ENCODE assay signal across 9 cellular contexts in the genomic region with DNA sequence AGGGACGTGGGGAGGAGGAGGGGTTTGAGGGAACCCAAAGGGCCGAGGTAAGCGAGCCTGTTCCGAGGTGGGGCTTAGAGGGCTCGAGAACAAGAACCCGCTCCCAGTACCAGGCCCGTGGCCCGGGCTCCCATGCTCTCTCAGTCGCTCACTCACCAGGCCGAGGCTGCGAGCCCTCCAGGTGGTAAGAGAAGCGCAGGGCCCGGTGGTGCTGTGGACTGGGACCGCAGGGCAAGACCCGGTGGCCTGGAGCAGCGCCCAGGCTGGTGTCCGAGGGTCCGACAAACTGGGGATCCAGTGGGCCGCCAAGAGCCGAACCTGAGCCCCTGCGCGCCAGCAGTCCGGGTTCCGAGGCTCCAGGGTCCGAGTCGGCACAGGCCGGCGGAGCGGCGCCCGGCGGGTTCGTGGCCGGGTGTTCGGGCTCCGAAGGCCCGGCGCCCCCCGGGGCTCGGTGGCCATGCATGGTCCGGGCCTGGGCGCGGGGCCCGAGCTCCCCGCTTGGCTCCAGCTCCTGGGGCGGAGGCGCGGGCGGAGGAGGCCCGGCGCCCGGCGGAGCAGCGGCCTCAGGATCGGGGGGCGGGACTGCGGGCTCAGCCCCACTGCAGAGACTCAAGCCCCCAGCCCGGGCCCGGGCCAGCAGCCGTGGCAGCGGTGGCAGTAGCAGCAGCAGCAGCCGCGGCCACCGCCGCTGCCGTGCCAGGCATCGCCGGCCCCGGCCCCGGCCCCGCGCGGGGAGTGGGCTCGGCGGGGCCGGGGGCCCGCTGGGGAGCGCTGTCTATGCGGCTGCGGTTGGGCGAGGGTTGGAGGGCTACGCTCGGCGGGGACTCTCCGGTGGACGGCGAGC. TPM values are rescaled to one million over a fixed set of nuclear protein-coding genes. Genes with fewer than 3 reads are reported as not detected.
DNase-seq lines count a peak whose midpoint lies in the region; ATAC-seq, FAIRE-seq and TF ChIP-seq lines count a peak whose summit lies in the region.
"Had no signal": no experiment of that assay in that cellular context is flagged by ENCODE, and none has a peak within 500 bp of the region (broad histone marks: within the 10 kb centered on the region; RNA-seq: fewer than 3 reads in every experiment).

No MANE protein-coding gene starts in this region.

- H3K9me2 ChIP-seq in Karpas-422 (replicated peaks; ENCODE audit: insufficient read depth, low read length), result no peaks in the 10 kb centered on the region

- H3K27me3 ChIP-seq in BJ (ENCODE audit: control insufficient read depth, insufficient read depth, low read length), result no peaks in the 10 kb centered on the region
- H3K27me3 ChIP-seq in HUES64 (ENCODE audit: insufficient read depth, low read length), result no peaks in the 10 kb centered on the region
- H3K27me3 ChIP-seq in bronchial epithelial cell (ENCODE audit: control insufficient read depth, insufficient read depth, low read length), result no peaks in the 10 kb centered on the region
- peaks cover 0 to 26% of the 10 kb centered on the region in 2 donors for H3K27me3 ChIP-seq in left lung
- H3K27me3 ChIP-seq in thoracic aorta (replicated peaks; ENCODE audit: insufficient read depth), result no peaks in the 10 kb centered on the region
- no peaks in the 10 kb centered on the region for H3K27me3 ChIP-seq in Karpas-422 (ENCODE audit: low read length)

- TF ChIP-seq CTCF in BJ (IDR thresholded peaks at IDR 0.05; ENCODE audit: insufficient read depth, low read depth, low read length) (no peak), bronchial epithelial cell (IDR thresholded peaks at IDR 0.05; ENCODE audit: insufficient read depth, low read length, severe bottlenecking) (no peak), left lung (IDR thresholded peaks at IDR 0.05) (no peak), thoracic aorta (IDR thresholded peaks at IDR 0.05) (no peak)

- POLR2A ChIA-PET in BJ (lab: Charles Lee), result interaction anchor here (0.7 kb wide), 1 partner anchor 35 kb away, joined by 3 read pairs; the partner anchor contains the start of gene GNL3L

- WGBS in HUES64, result under 1% methylated on average over 87 of the region's 87 CpGs

- no peak overlapping the region for H3K4me2 ChIP-seq in Karpas-422 (ENCODE audit: low read depth, low read length, poor library complexity, severe bottlenecking)

- FAIRE-seq in bronchial epithelial cell (lab: Jason Lieb, UNC), result no peak

- no peaks in the 10 kb centered on the region for H3K9me3 ChIP-seq in HUES64 (ENCODE audit: insufficient read depth, low read depth, low read length)
- H3K9me3 ChIP-seq in left lung, result no peaks in the 10 kb centered on the region
- no peaks in the 10 kb centered on the region for H3K9me3 ChIP-seq in thoracic aorta
- H3K9me3 ChIP-seq in Karpas-422 (ENCODE audit: low read length), result no peaks in the 10 kb centered on the region

- H3K79me2 ChIP-seq in Karpas-422 (ENCODE audit: low read length), result no peaks in the 10 kb centered on the region

- H3K27ac ChIP-seq in HUES64 (ENCODE audit: low read depth, low read length) (peak overlapping the region; percentile 74; the same call in 1 of the 2 replicates), left lung (peak overlapping the region in 1 of 2 donors; percentile 39), thoracic aorta (peak overlapping the region; percentile 37 to 76), Karpas-422 (ENCODE audit: low read length) (no peak overlapping the region)

- intact Hi-C loops in left lung (cut with DNase I), result no loop called here

- H3K4me3 ChIP-seq in BJ (ENCODE audit: low read depth, low read length) (peak overlapping the region; percentile 48), HUES64 (ENCODE audit: low read length) (peak overlapping the region; percentile 79), bronchial epithelial cell (ENCODE audit: low read depth, low read length) (peak overlapping the region; percentile 53), left lung (peak overlapping the region; percentile 32 to 46), thoracic aorta (peak overlapping the region; percentile 73), Karpas-422 (ENCODE audit: low read length) (no peak overlapping the region)

- peak overlapping the region; percentile 76 for H3K9ac ChIP-seq in HUES64 (ENCODE audit: low read depth, low read length)
- no peak overlapping the region for H3K9ac ChIP-seq in Karpas-422 (ENCODE audit: low read length)

- H2AFZ ChIP-seq in Karpas-422 (ENCODE audit: low read length), result no peak overlapping the region

- no peaks in the 10 kb centered on the region for H4K20me1 ChIP-seq in Karpas-422 (ENCODE audit: insufficient read depth, low read depth, low read length)

- ATAC-seq in left lung, result peak; percentile 30
- no peak for ATAC-seq in thoracic aorta (ENCODE audit: insufficient number of reproducible peaks, low FRiP score, low read depth)

- DNase-seq in BJ (ENCODE audit: low read depth) (no peak), bronchial epithelial cell (ENCODE audit: low read depth) (no peak), left lung (peak in 1 of 2 donors; percentile 64), thoracic aorta (ENCODE audit: low spot score) (no peak), cortex of kidney (lab: John Stamatoyannopoulos, UW) (no peak), KG1 (lab: John Stamatoyannopoulos, UW) (no peak), Karpas-422 (no peak)

- H3K36me3 ChIP-seq in BJ (ENCODE audit: control insufficient read depth, insufficient read depth, low read length) (no peaks in the 10 kb centered on the region), HUES64 (ENCODE audit: insufficient read depth, low read length) (no peaks in the 10 kb centered on the region), bronchial epithelial cell (ENCODE audit: control insufficient read depth, insufficient read depth, low read length) (no peaks in the 10 kb centered on the region), left lung (no peaks in the 10 kb centered on the region), thoracic aorta (no peaks in the 10 kb centered on the region), Karpas-422 (ENCODE audit: insufficient read depth, low read length) (no peaks in the 10 kb centered on the region)

- CTCF ChIA-PET in BJ (lab: Yijun Ruan, JAX), result no interaction called here

- peaks cover 14% of the 10 kb centered on the region; the same call in 1 of the 2 replicates for H3K4me1 ChIP-seq in HUES64 (ENCODE audit: insufficient read depth, low read length)
- no peaks in the 10 kb centered on the region for H3K4me1 ChIP-seq in left lung
- peaks cover 2 to 24% of the 10 kb centered on the region in 2 donors for H3K4me1 ChIP-seq in thoracic aorta (ENCODE audit: control insufficient read depth in 1 of 2, low read depth in 2 of 2)
- no peaks in the 10 kb centered on the region for H3K4me1 ChIP-seq in Karpas-422 (ENCODE audit: low read length)

RNA-seq across cellular contexts. Expression of gene FGD1, which starts 0.8 kb away (rescaled TPM):
- polyA plus RNA-seq in BJ (2011; rRNA removed), result 3.5 and 5.6 TPM in 2 replicates
- 3.8 and 6.8 TPM in 2 replicates for polyA minus RNA-seq in BJ (2011; rRNA and poly(A)+ RNA removed)
- 14.4 TPM for polyA plus RNA-seq in HUES64 (2013, experiment 1 of 2)
- 16.8 TPM for polyA plus RNA-seq in HUES64 (2013, experiment 2 of 2)
- 1.1 and 1.7 TPM in 2 replicates for total RNA-seq in bronchial epithelial cell
- 1 to 10 TPM; 5.3 to 6.4 TPM for total RNA-seq in left lung
- 10 to 100 TPM in 1 of 2 donors, 1 to 10 TPM in 1; 7.0 to 11.5 TPM for total RNA-seq in thoracic aorta
- total RNA-seq in Karpas-422 (2014; rRNA removed; shearing (Covaris generic); ENCODE audit: low replicate concordance), result not detected in 2 replicates
- total RNA-seq: mononuclear cell had no signal

RNA-seq across cellular contexts. Expression of gene GNL3L, which starts 34.8 kb away (rescaled TPM):
- polyA plus RNA-seq in BJ (2011; rRNA removed), result 21.1 and 22.2 TPM in 2 replicates
- polyA minus RNA-seq in BJ (2011; rRNA and poly(A)+ RNA removed), result 29.2 and 38.2 TPM in 2 replicates
- polyA plus RNA-seq in HUES64 (2013, experiment 1 of 2), result 26.2 TPM
- polyA plus RNA-seq in HUES64 (2013, experiment 2 of 2), result 22.1 TPM
- total RNA-seq in bronchial epithelial cell, result 20.5 and 26.9 TPM in 2 replicates
- 10 to 100 TPM; 28.1 to 30.7 TPM for total RNA-seq in left lung
- 10 to 100 TPM; 46.3 to 49.9 TPM for total RNA-seq in thoracic aorta
- 39.3 and 57.0 TPM in 2 replicates for total RNA-seq in Karpas-422 (2014; rRNA removed; shearing (Covaris generic); ENCODE audit: low replicate concordance)

RNA-seq across cellular contexts. Expression of gene TSR2, which starts 55.0 kb away (rescaled TPM):
- polyA plus RNA-seq in BJ (2011; rRNA removed), result 14.0 and 15.6 TPM in 2 replicates
- polyA minus RNA-seq in BJ (2011; rRNA and poly(A)+ RNA removed), result 2.8 and 3.1 TPM in 2 replicates
- 30.3 TPM for polyA plus RNA-seq in HUES64 (2013, experiment 1 of 2)
- 26.9 TPM for polyA plus RNA-seq in HUES64 (2013, experiment 2 of 2)
- total RNA-seq in bronchial epithelial cell (12.4 and 17.7 TPM in 2 replicates), left lung (10 to 100 TPM; 29.0 to 31.5 TPM), thoracic aorta (10 to 100 TPM; 24.8 to 30.1 TPM)
- 7.9 and 15.3 TPM in 2 replicates for total RNA-seq in Karpas-422 (2014; rRNA removed; shearing (Covaris generic); ENCODE audit: low replicate concordance)
